In genomic region chr19:12364391-12365093, GRCh38 we compare ENCODE assay signal across 8 cellular contexts. TPM values are rescaled to one million over a fixed set of nuclear protein-coding genes. Genes with fewer than 3 reads are reported as not detected.
DNase-seq lines count a peak whose midpoint lies in the region; ATAC-seq, FAIRE-seq and TF ChIP-seq lines count a peak whose summit lies in the region.

No MANE protein-coding gene starts in this region.

- no peaks in the 10 kb centered on the region for H3K4me1 Mint-ChIP-seq in astrocyte (ENCODE audit: low read depth, unreplicated experiment)

- H3K27ac Mint-ChIP-seq in astrocyte (ENCODE audit: unreplicated experiment): no peak overlapping the region

- peak overlapping the region; percentile 76 for H3K9ac ChIP-seq in Karpas-422 (ENCODE audit: low read length)
- peak overlapping the region; percentile 83 for H3K9ac ChIP-seq in astrocyte (ENCODE audit: low read length)

- H3K27me3 ChIP-seq in DOHH2 (ENCODE audit: control insufficient read depth, low read length): no peaks in the 10 kb centered on the region
- no peaks in the 10 kb centered on the region for H3K27me3 ChIP-seq in Karpas-422 (ENCODE audit: low read length)
- H3K27me3 ChIP-seq in astrocyte (ENCODE audit: insufficient read depth, low read length): no peaks in the 10 kb centered on the region

- H3K4me2 ChIP-seq in DOHH2 (ENCODE audit: low read length) (peak overlapping the region; percentile 66), Karpas-422 (ENCODE audit: low read depth, low read length, poor library complexity, severe bottlenecking) (peak overlapping the region; percentile 77), astrocyte (ENCODE audit: low read length) (peak overlapping the region; percentile 86)

- TF ChIP-seq CTCF in DOHH2 (IDR thresholded peaks at IDR 0.05; ENCODE audit: low read depth, low read length, poor library complexity, severe bottlenecking) (no peak), astrocyte (IDR thresholded peaks at IDR 0.05; ENCODE audit: insufficient read depth, low read depth, low read length) (no peak)

- peaks cover 6% of the 10 kb centered on the region; the same call in 1 of the 2 replicates for H3K9me3 ChIP-seq in DOHH2 (ENCODE audit: control insufficient read depth, insufficient read depth, low read length)
- H3K9me3 ChIP-seq in Karpas-422 (ENCODE audit: low read length): 0 out of 2 replicates have a peak, but pooled peaks cover 3% of the 10 kb centered on the region
- no peaks in the 10 kb centered on the region for H3K9me3 ChIP-seq in astrocyte (ENCODE audit: insufficient read depth, low read depth, low read length)

- peak overlapping the region; percentile 69 for H3K4me3 Mint-ChIP-seq in astrocyte (ENCODE audit: unreplicated experiment)

- H3K36me3 ChIP-seq in DOHH2 (ENCODE audit: control insufficient read depth, low read length): no peaks in the 10 kb centered on the region
- no peaks in the 10 kb centered on the region for H3K36me3 ChIP-seq in Karpas-422 (ENCODE audit: insufficient read depth, low read length)
- H3K36me3 ChIP-seq in astrocyte (ENCODE audit: insufficient read depth, low read length): no peaks in the 10 kb centered on the region

- H3K79me2 ChIP-seq in DOHH2 (ENCODE audit: control insufficient read depth, low read length) (peaks cover 6% of the 10 kb centered on the region; the same call in 1 of the 2 replicates), Karpas-422 (ENCODE audit: low read length) (0 out of 2 replicates have a peak, but pooled peaks cover 3% of the 10 kb centered on the region), astrocyte (ENCODE audit: insufficient read depth, low read length) (no peaks in the 10 kb centered on the region)

- H3K9me3 Mint-ChIP-seq in astrocyte (ENCODE audit: unreplicated experiment): peaks cover 42% of the 10 kb centered on the region

- no peak for ATAC-seq in GM21423 (IDR thresholded peaks at IDR 0.05; ENCODE audit: unreplicated experiment)

- H3K4me3 ChIP-seq in DOHH2 (ENCODE audit: low read length) (peak overlapping the region; percentile 74), Karpas-422 (ENCODE audit: low read length) (peak overlapping the region; percentile 77), astrocyte (ENCODE audit: insufficient read depth, low read depth, low read length) (peak overlapping the region; percentile 72), iPS-11a (ENCODE audit: low read depth, low read length) (peak overlapping the region; percentile 74), skeletal muscle cell (ENCODE audit: low read depth, low read length) (peak overlapping the region; percentile 86)

- peaks cover 13% of the 10 kb centered on the region for H3K4me1 ChIP-seq in DOHH2 (ENCODE audit: control insufficient read depth, low read length)
- H3K4me1 ChIP-seq in Karpas-422 (ENCODE audit: low read length): peaks cover 14% of the 10 kb centered on the region
- no peaks in the 10 kb centered on the region for H3K4me1 ChIP-seq in astrocyte (ENCODE audit: insufficient read depth, low read length)

- no peak for DNase-seq in Karpas-422
- peak; percentile 3 for DNase-seq in astrocyte (ENCODE audit: low read depth)
- DNase-seq in skeletal muscle cell (ENCODE audit: low read depth): no peak
- DNase-seq in DMS114 treated with DMSO at 0.1 percent for 48 hours (lab: John Stamatoyannopoulos, UW; ENCODE audit: unreplicated experiment): no peak
- no peak for DNase-seq in NK-92 treated with Interleukin-12 subunit alpha and Interleukin-12 subunit beta, amount 100 ng/mL, for 24 hours (lab: John Stamatoyannopoulos, UW)

- 0 out of 2 replicates have a peak, but pooled peaks cover 2% of the 10 kb centered on the region for H3F3A ChIP-seq in DOHH2 (ENCODE audit: control insufficient read depth, insufficient read depth)

- H3K27ac ChIP-seq in DOHH2 (ENCODE audit: low read depth, low read length): no peak overlapping the region
- H3K27ac ChIP-seq in Karpas-422 (ENCODE audit: low read length): no peak overlapping the region
- no peak overlapping the region for H3K27ac ChIP-seq in astrocyte (ENCODE audit: low read depth, low read length)

- no peaks in the 10 kb centered on the region for H4K20me1 ChIP-seq in DOHH2 (ENCODE audit: control insufficient read depth, insufficient read depth, low read depth, low read length)
- no peaks in the 10 kb centered on the region for H4K20me1 ChIP-seq in Karpas-422 (ENCODE audit: insufficient read depth, low read depth, low read length)
- no peaks in the 10 kb centered on the region for H4K20me1 ChIP-seq in astrocyte (ENCODE audit: insufficient read depth, low read length)

- H2AFZ ChIP-seq in Karpas-422 (ENCODE audit: low read length) (no peak overlapping the region), astrocyte (ENCODE audit: low read depth, low read length) (peak overlapping the region; percentile 87)

- FAIRE-seq in astrocyte (lab: Jason Lieb, UNC): no peak

- H3K27me3 Mint-ChIP-seq in astrocyte (ENCODE audit: low read depth, unreplicated experiment): no peaks in the 10 kb centered on the region

- H3K9me2 ChIP-seq in DOHH2 (replicated peaks; ENCODE audit: control insufficient read depth, low read length) (no peaks in the 10 kb centered on the region), Karpas-422 (replicated peaks; ENCODE audit: insufficient read depth, low read length) (no peaks in the 10 kb centered on the region)

- H3K36me3 Mint-ChIP-seq in astrocyte (ENCODE audit: low read depth, unreplicated experiment): no peaks in the 10 kb centered on the region

RNA-seq across cellular contexts. Expression of gene ZNF442, which starts 0.9 kb away (rescaled TPM):
- 2.1 and 6.3 TPM in 2 replicates for total RNA-seq in Karpas-422 (2014; rRNA removed; shearing (Covaris generic); ENCODE audit: low replicate concordance)
- 0.38 and 0.95 TPM in 2 replicates for total RNA-seq in astrocyte

RNA-seq across cellular contexts. Expression of gene ZNF563, which starts 31.1 kb away (rescaled TPM):
- total RNA-seq in Karpas-422 (2014; rRNA removed; shearing (Covaris generic); ENCODE audit: low replicate concordance): 4.7 and 6.2 TPM in 2 replicates
- not detected in 2 replicates for total RNA-seq in astrocyte

RNA-seq across cellular contexts. Expression of gene ZNF799, which starts 36.5 kb away (rescaled TPM):
- 5.1 TPM in 2 replicates for total RNA-seq in Karpas-422 (2014; rRNA removed; shearing (Covaris generic); ENCODE audit: low replicate concordance)
- total RNA-seq in astrocyte: 1.7 and 3.2 TPM in 2 replicates
